Comparison of ENCODE assay signal across 8 cellular contexts in genomic region chr9:34177906-34178697, GRCh38. TPM values are rescaled to one million over a fixed set of nuclear protein-coding genes. Genes with fewer than 3 reads are reported as not detected.
A peak's percentile ranks its signal among the peaks of the same experiment; 100 is the strongest.
DNase-seq lines count a peak whose midpoint lies in the region; ATAC-seq and TF ChIP-seq lines count a peak whose summit lies in the region.

No MANE protein-coding gene starts in this region.

- H4K5ac ChIP-seq in IMR-90 (ENCODE audit: low read depth, low read length), result peak overlapping the region; percentile 65

- H3K36me3 ChIP-seq in IMR-90 (ENCODE audit: control insufficient read depth, insufficient read depth, low read length), result no peaks in the 10 kb centered on the region
- no peaks in the 10 kb centered on the region for H3K36me3 ChIP-seq in colonic mucosa

- intact Hi-C loops in IMR-90 (cut with micrococcal nuclease), result loop anchor here (2.0 kb wide), 1 partner anchor 75 kb away; no protein-coding TSS in a partner anchor
- intact Hi-C loops in colonic mucosa (cut with DNase I), result no loop called here

- peaks cover 5% of the 10 kb centered on the region; the same call in 1 of the 2 replicates for H4K20me1 ChIP-seq in IMR-90 (ENCODE audit: insufficient read depth, low read length)

- H3K36me3 Mint-ChIP-seq in naive thymus-derived CD8-positive, alpha-beta T cell, result peaks cover 0 to 7% (median 0%) of the 10 kb centered on the region in 3 donors

- CTCF ChIA-PET in IMR-90 (lab: Yijun Ruan, JAX), result interaction anchor here (0.5 to 1.2 kb wide), 3 partner anchors 15 to 75 kb away, joined by 3 to 6 read pairs (median 3); no protein-coding TSS in a partner anchor

- H4K91ac ChIP-seq in IMR-90 (ENCODE audit: insufficient read depth, low read depth, low read length), result peak overlapping the region; percentile 35; the same call in 1 of the 2 replicates

- H2BK120ac ChIP-seq in IMR-90 (ENCODE audit: low read depth, low read length), result peak overlapping the region; percentile 77

- H2BK15ac ChIP-seq in IMR-90 (ENCODE audit: low read depth, low read length), result peak overlapping the region; percentile 67

- no peak overlapping the region for H2BK20ac ChIP-seq in IMR-90 (ENCODE audit: low read depth, low read length)

- POLR2A ChIA-PET in IMR-90 (lab: Charles Lee; ENCODE audit: unreplicated experiment), result interaction anchor here (0.7 kb wide), 2 partner anchors 44 to 1153 kb away, joined by 3 to 16 read pairs; partner anchors contain the start of gene DNAJA1
- POLR2A ChIA-PET in naive thymus-derived CD8-positive, alpha-beta T cell (lab: Charles Lee), result interaction anchor here (0.7 to 1.6 kb wide), 10 partner anchors 10 to 203 kb away, joined by 3 to 9 read pairs (median 4); partner anchors contain the start of genes DCAF12, MYORG and UBAP2

- H3K27me3 ChIP-seq in IMR-90 (ENCODE audit: control insufficient read depth, insufficient read depth, low read length) (no peaks in the 10 kb centered on the region), colonic mucosa (no peaks in the 10 kb centered on the region)

- peak overlapping the region; percentile 91 to 98 (median 94) for H3K4me3 Mint-ChIP-seq in naive thymus-derived CD8-positive, alpha-beta T cell

- H2AFZ ChIP-seq in IMR-90 (replicated peaks; ENCODE audit: low read length, poor library complexity), result peak overlapping the region; percentile 98

- peak overlapping the region; percentile 92 for H3K23ac ChIP-seq in IMR-90 (ENCODE audit: low read depth, low read length)

- WGBS in IMR-90 (ENCODE audit: extremely low coverage in 2 of 2, insufficient read length in 1 of 2), 2 experiments, result no CpG with 5 or more reads among the region's 26 CpGs

- no peak overlapping the region for H2AK5ac ChIP-seq in IMR-90 (ENCODE audit: low read depth, low read length)

- peaks cover 3 to 15% of the 10 kb centered on the region in 2 experiments for H3K79me1 ChIP-seq in IMR-90 (ENCODE audit: low read depth in 1 of 2, low read length in 2 of 2)

- peaks cover 5 to 36% (median 20%) of the 10 kb centered on the region in 4 donors for H3K4me1 Mint-ChIP-seq in naive thymus-derived CD8-positive, alpha-beta T cell

- TF ChIP-seq RAD21 in IMR-90 (IDR thresholded peaks at IDR 0.05; ENCODE audit: low read length), result no peak

- H3K9ac ChIP-seq in IMR-90 (ENCODE audit: low read depth, low read length) (peak overlapping the region; percentile 53), colonic mucosa (ENCODE audit: low read depth in 2 of 2, low read length in 2 of 2) (peak overlapping the region; percentile 90 to 99)

- no peaks in the 10 kb centered on the region for H3K27me3 Mint-ChIP-seq in naive thymus-derived CD8-positive, alpha-beta T cell

- dilution Hi-C loops in IMR-90 (cut with HindIII; ENCODE audit: low sequenced_read_pairs, unreplicated experiment), result no loop called here

- peak overlapping the region; percentile 36 for H2BK5ac ChIP-seq in IMR-90 (ENCODE audit: low read depth, low read length, poor library complexity, severe bottlenecking)

- H3K27ac Mint-ChIP-seq in naive thymus-derived CD8-positive, alpha-beta T cell, result peak overlapping the region; percentile 95 to 99 (median 98)

- H3K9me3 ChIP-seq in IMR-90 (ENCODE audit: control insufficient read depth, insufficient read depth, low read length) (no peaks in the 10 kb centered on the region), colonic mucosa (no peaks in the 10 kb centered on the region)

- H3K4ac ChIP-seq in IMR-90 (ENCODE audit: low read depth, low read length), result peak overlapping the region; percentile 74

- H3K4me3 ChIP-seq in GM08714 (ENCODE audit: low read length) (peak overlapping the region; percentile 99), IMR-90 (ENCODE audit: insufficient read depth, low read depth, low read length) (peak overlapping the region; percentile 64), colonic mucosa (peak overlapping the region; percentile 67)

- in situ Hi-C loops in IMR-90 (cut with MboI; ENCODE audit: low sequenced_read_pairs), result no loop called here

- H3K27ac ChIP-seq in IMR-90 (ENCODE audit: insufficient read depth, low read length) (peak overlapping the region; percentile 67), colonic mucosa (peak overlapping the region; percentile 70)

- no TSS peak for BruUV-seq in IMR-90 (replicated peaks; lab: Mats Ljungman, UMichigan)

- peak overlapping the region; percentile 92 for H2AK9ac ChIP-seq in IMR-90 (replicated peaks; ENCODE audit: low read depth, low read length, poor library complexity)

- peak overlapping the region; percentile 82 for H3K56ac ChIP-seq in IMR-90 (ENCODE audit: extremely low read depth, insufficient read depth, low read length)

- no peak for TF ChIP-seq POLR2A in IMR-90 (IDR thresholded peaks at IDR 0.05; ENCODE audit: low read depth, low read length)

- DNase-seq in IMR-90, result no peak
- no peak for DNase-seq in colonic mucosa
- DNase-seq in naive thymus-derived CD8-positive, alpha-beta T cell, result no peak
- no peak for DNase-seq in SW480 (ENCODE audit: low spot score)
- DNase-seq in cerebellar nuclear complex (lab: John Stamatoyannopoulos, UW), result no peak
- no peak for DNase-seq in NCI-H2227 (lab: John Stamatoyannopoulos, UW; ENCODE audit: unreplicated experiment)

- peak overlapping the region; percentile 96 for H3K14ac ChIP-seq in IMR-90 (replicated peaks; ENCODE audit: low read depth, low read length)

- no peaks in the 10 kb centered on the region for H3K9me3 Mint-ChIP-seq in naive thymus-derived CD8-positive, alpha-beta T cell

- no peak for TF ChIP-seq CTCF in IMR-90 (conservative IDR thresholded peaks at IDR 0.05; ENCODE audit: low read depth, low read length)
- no peak for TF ChIP-seq CTCF in colonic mucosa (IDR thresholded peaks at IDR 0.05)

- no peaks in the 10 kb centered on the region for H3K9me1 ChIP-seq in IMR-90 (ENCODE audit: insufficient read depth, low read length)

- H3K4me1 ChIP-seq in IMR-90 (ENCODE audit: control insufficient read depth, insufficient read depth, low read length), result no peaks in the 10 kb centered on the region
- no peaks in the 10 kb centered on the region for H3K4me1 ChIP-seq in colonic mucosa

- peak overlapping the region; percentile 56 to 97 for H4K8ac ChIP-seq in IMR-90 (ENCODE audit: low read depth in 2 of 2, low read length in 2 of 2)

- no peak for ATAC-seq in IMR-90 (ENCODE audit: low read depth)
- no peak for ATAC-seq in naive thymus-derived CD8-positive, alpha-beta T cell
- no peak for ATAC-seq in GM21786 (IDR thresholded peaks at IDR 0.05; ENCODE audit: unreplicated experiment)

- H3K18ac ChIP-seq in IMR-90 (ENCODE audit: low read depth, low read length), result 0 out of 2 replicates have a peak overlapping the region, but pooled peaks have one; percentile 43

- H3K4me2 ChIP-seq in IMR-90 (ENCODE audit: low read depth, low read length), result peak overlapping the region; percentile 79

TF ChIP-seq in IMR-90, 13 proteins besides CTCF, POLR2A, EP300 and RAD21:
- TF ChIP-seq MXI1 (IDR thresholded peaks at IDR 0.05; ENCODE audit: borderline replicate concordance, low read depth, low read length) (no peak), CEBPB (IDR thresholded peaks at IDR 0.05; ENCODE audit: low read depth, low read length) (no peak), RCOR1 (IDR thresholded peaks at IDR 0.05; ENCODE audit: insufficient replicate concordance, low read length) (no peak), USF2 (IDR thresholded peaks at IDR 0.05; ENCODE audit: low read depth, low read length) (no peak), RFX5 (IDR thresholded peaks at IDR 0.05; ENCODE audit: low read depth, low read length) (no peak), SMC3 (IDR thresholded peaks at IDR 0.05; ENCODE audit: low read depth, low read length) (no peak), MAFK (IDR thresholded peaks at IDR 0.05; ENCODE audit: low read depth, low read length) (no peak), FOS (IDR thresholded peaks at IDR 0.05; ENCODE audit: low read depth, low read length) (no peak), ELK1 (IDR thresholded peaks at IDR 0.05; ENCODE audit: borderline replicate concordance, low read depth, low read length) (no peak), NFE2L2 (IDR thresholded peaks at IDR 0.05; ENCODE audit: low read depth, low read length) (no peak), MAZ (IDR thresholded peaks at IDR 0.05; ENCODE audit: borderline replicate concordance, low read depth, low read length) (no peak), BHLHE40 (IDR thresholded peaks at IDR 0.05; ENCODE audit: low read depth, low read length) (no peak), CHD1 (IDR thresholded peaks at IDR 0.05; ENCODE audit: low read depth, low read length) (no peak)

RNA-seq across cellular contexts. Expression of gene UBAP1, which starts 0.7 kb away (rescaled TPM):
- total RNA-seq in IMR-90 (2012; rRNA removed) (28.3 and 30.6 TPM in 2 replicates), colonic mucosa (10 to 100 TPM; 32.9 to 45.4 TPM)
- 35.4 and 37.0 TPM in 2 replicates for polyA plus RNA-seq in IMR-90 (2012; rRNA removed)
- polyA plus RNA-seq in IMR-90 (2012; cell fraction: cytosol; rRNA removed), result 16.1 and 17.7 TPM in 2 replicates
- polyA plus RNA-seq in IMR-90 (2012; cell fraction: nucleus; rRNA removed; ENCODE audit: low replicate concordance), result 12.0 and 26.9 TPM in 2 replicates
- 10 to 100 TPM; 38.9 to 40.2 TPM for total RNA-seq in naive thymus-derived CD8-positive, alpha-beta T cell
- 10 to 100 TPM; 36.3 to 48.1 (median 36.5) TPM for polyA plus RNA-seq in naive thymus-derived CD8-positive, alpha-beta T cell

RNA-seq across cellular contexts. Expression of gene DCAF12, which starts 51.6 kb away (rescaled TPM):
- total RNA-seq in IMR-90 (2012; rRNA removed) (6.9 and 7.2 TPM in 2 replicates), colonic mucosa (10 to 100 TPM; 37.9 to 41.5 TPM)
- polyA plus RNA-seq in IMR-90 (2012; rRNA removed), result 12.6 and 17.1 TPM in 2 replicates
- 6.1 and 6.5 TPM in 2 replicates for polyA plus RNA-seq in IMR-90 (2012; cell fraction: cytosol; rRNA removed)
- 5.0 and 11.8 TPM in 2 replicates for polyA plus RNA-seq in IMR-90 (2012; cell fraction: nucleus; rRNA removed; ENCODE audit: low replicate concordance)
- 10 to 100 TPM; 21.5 to 24.0 TPM for total RNA-seq in naive thymus-derived CD8-positive, alpha-beta T cell
- 10 to 100 TPM in 2 of 3 donors, 1 to 10 TPM in 1; 9.0 to 14.8 (median 13.9) TPM for polyA plus RNA-seq in naive thymus-derived CD8-positive, alpha-beta T cell
